Comparison of ENCODE assay signal across 9 cellular contexts in genomic region chr12:77767335-77767734, GRCh38.
"Had no signal": no experiment of that assay in that cellular context is flagged by ENCODE, and none has a peak within 500 bp of the region (broad histone marks: within the 10 kb centered on the region; RNA-seq: fewer than 3 reads in every experiment).

No MANE protein-coding gene starts in this region.

- H3K27ac ChIP-seq: GM23248, HL-60 had no signal

- H3K36me3 ChIP-seq: HAP-1 had no signal

- DNase-seq: GM23248, GOT3, H7, HFFc6 had no signal

- H3K27me3 Mint-ChIP-seq: IgD-negative memory B cell had no signal

- H3K4me1 ChIP-seq: HAP-1 had no signal

- ATAC-seq: HCT116, HepG2 had no signal

- H3K4me1 Mint-ChIP-seq: IgD-negative memory B cell had no signal

- H2AFZ ChIP-seq: GM23248 had no signal

- H3K27ac Mint-ChIP-seq: HFFc6, IgD-negative memory B cell had no signal

- H3K36me3 Mint-ChIP-seq: IgD-negative memory B cell had no signal

- H3K9me3 ChIP-seq: HAP-1 had no signal

- H3K4me3 ChIP-seq: GM23248, HAP-1 had no signal

- H3K9ac ChIP-seq: GM23248 had no signal

- H3K4me3 Mint-ChIP-seq: HFFc6, IgD-negative memory B cell had no signal
